ENCODE assay signal across 11 cellular contexts in the genomic region with DNA sequence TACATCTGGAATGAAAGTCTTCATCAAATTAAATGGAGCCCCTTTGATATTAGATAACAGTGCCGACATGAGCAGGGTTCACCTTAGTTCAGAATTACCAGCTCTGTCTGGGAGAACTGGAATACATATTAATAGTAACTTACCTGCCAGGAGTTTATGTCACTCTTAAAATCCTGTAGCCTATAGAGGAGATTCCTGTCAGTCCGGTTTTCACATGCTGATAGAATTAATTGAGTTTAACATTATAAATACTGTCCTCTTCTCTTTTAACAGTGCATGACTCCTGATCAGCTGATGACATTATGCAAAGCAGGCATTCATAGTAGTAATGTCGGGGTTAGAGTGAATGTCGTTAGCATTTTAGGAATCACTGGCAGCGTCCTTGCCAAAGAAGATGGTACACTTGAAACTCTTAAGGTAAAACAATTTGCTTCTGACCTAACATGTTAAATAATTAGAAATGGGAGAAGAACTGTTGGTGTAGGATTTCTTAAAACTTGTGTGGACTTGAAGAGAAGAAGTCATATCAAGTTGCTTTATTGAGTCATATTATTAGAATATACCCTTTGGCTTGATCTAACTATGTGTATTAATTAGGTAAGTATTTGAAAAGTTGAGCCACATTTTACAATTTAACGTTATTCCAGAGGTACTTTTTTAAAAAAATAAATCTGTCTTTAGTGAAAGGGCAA.
"Had no signal": no experiment of that assay in that cellular context is flagged by ENCODE, and none has a peak within 500 bp of the region (broad histone marks: within the 10 kb centered on the region; RNA-seq: fewer than 3 reads in every experiment).

No MANE protein-coding gene starts in this region.

- H3K27ac Mint-ChIP-seq: activated CD4-positive, alpha-beta memory T cell treated with anti-CD3 and anti-CD28 coated beads for 36 hours; T-helper 2 cell treated with Interferon-gamma antibody and Interleukin-4, amounts not matched to agents 5 μg/mL and 100 μg/mL, for 36 hours had no signal

- DNase-seq: activated CD4-positive, alpha-beta memory T cell treated with anti-CD3 and anti-CD28 coated beads for 36 hours; activated gamma-delta T cell; activated T-cell treated with anti-CD3 and anti-CD28 coated beads, Interleukin-2, amount 50 U/mL, for 4 hours; aorta; kidney glomerular epithelial cell; naive B cell; stomach had no signal

- H3K4me1 ChIP-seq: gastroesophageal sphincter, parathyroid adenoma, stomach had no signal

- H3K9me3 ChIP-seq: gastroesophageal sphincter, stomach had no signal

- H3K4me3 ChIP-seq: cardiac muscle cell, gastroesophageal sphincter, stomach had no signal

- H3K9me3 Mint-ChIP-seq: activated CD4-positive, alpha-beta memory T cell treated with anti-CD3 and anti-CD28 coated beads for 36 hours; activated T-cell treated with anti-CD3 and anti-CD28 coated beads, Interleukin-2, amount 50 U/mL, for 4 hours; naive B cell; T-helper 2 cell treated with Interferon-gamma antibody and Interleukin-4, amounts not matched to agents 5 μg/mL and 100 μg/mL, for 36 hours had no signal

- H3K27me3 ChIP-seq: cardiac muscle cell, gastroesophageal sphincter, stomach had no signal

- H3K27ac ChIP-seq: cardiac muscle cell, gastroesophageal sphincter, parathyroid adenoma, stomach had no signal

- H3K4me1 Mint-ChIP-seq: naive B cell had no signal

- ATAC-seq: activated T-cell treated with anti-CD3 and anti-CD28 coated beads, Interleukin-2, amount 50 U/mL, for 4 hours; gastroesophageal sphincter had no signal

- H3K4me3 Mint-ChIP-seq: activated CD4-positive, alpha-beta memory T cell treated with anti-CD3 and anti-CD28 coated beads for 36 hours; activated T-cell treated with anti-CD3 and anti-CD28 coated beads, Interleukin-2, amount 50 U/mL, for 4 hours; naive B cell; T-helper 2 cell treated with Interferon-gamma antibody and Interleukin-4, amounts not matched to agents 5 μg/mL and 100 μg/mL, for 36 hours had no signal

- H3K27me3 Mint-ChIP-seq: activated CD4-positive, alpha-beta memory T cell treated with anti-CD3 and anti-CD28 coated beads for 36 hours; naive B cell had no signal
